In genomic region chr17:69724236-69724635, GRCh38 we compare ENCODE assay signal across 22 cellular contexts.
"Had no signal": no experiment of that assay in that cellular context is flagged by ENCODE, and none has a peak within 500 bp of the region (broad histone marks: within the 10 kb centered on the region; RNA-seq: fewer than 3 reads in every experiment).

No MANE protein-coding gene starts in this region.

- H3K27ac ChIP-seq: RWPE1, SJCRH30, VCaP had no signal

- ATAC-seq: activated T-cell treated with anti-CD3 and anti-CD28 coated beads, Interleukin-2, amount 50 U/mL, for 72 hours; Panc1 had no signal

- H3K27me3 ChIP-seq: SJCRH30 had no signal

- H3K36me3 ChIP-seq: SJCRH30 had no signal

- DNase-seq: activated CD4-positive, alpha-beta memory T cell treated with anti-CD3 and anti-CD28 coated beads, Interleukin-2, amount 10 ng/mL, durations not matched to agents 7 days and 5 days; activated CD4-positive, alpha-beta T cell treated with anti-CD3 and anti-CD28 coated beads, Interleukin-2, amount 50 U/mL, for 1 hour; activated CD4-positive, CD25-positive, alpha-beta regulatory T cell; activated gamma-delta T cell treated with Interleukin-2 at 50 U/mL for 16 hours; activated naive CD4-positive, alpha-beta T cell treated with anti-CD3 and anti-CD28 coated beads, Interleukin-2, amount 10 ng/mL, durations not matched to agents 7 days and 5 days; activated naive CD8-positive, alpha-beta T cell treated with anti-CD3 and anti-CD28 coated beads for 36 hours; activated T-cell treated with anti-CD3 and anti-CD28 coated beads, Interleukin-2, amount 50 U/mL, for 72 hours; caudate nucleus; Kasumi-1; NCI-H1092 treated with DMSO at 0.1 percent for 48 hours; NCI-H1417 treated with DMSO at 0.1 percent for 48 hours; NCI-H1694 treated with DMSO at 0.1 percent for 48 hours; NCI-H2029 treated with DMSO at 0.1 percent for 48 hours; NCI-H510A treated with DMSO at 0.1 percent for 48 hours; NK-92 treated with Interleukin-12 subunit alpha and Interleukin-12 subunit beta, amount 100 ng/mL, for 24 hours; Right ventricle myocardium superior; SJCRH30; SK-N-SH; T-helper 1 cell had no signal

- H3K9ac ChIP-seq: SK-N-SH had no signal

- H3K9me2 ChIP-seq: SK-N-SH had no signal

- H3K4me2 ChIP-seq: SK-N-SH had no signal

- H3K4me3 ChIP-seq: SJCRH30 had no signal

- H3K9me3 ChIP-seq: SJCRH30, SK-N-SH had no signal
